In the genomic region with DNA sequence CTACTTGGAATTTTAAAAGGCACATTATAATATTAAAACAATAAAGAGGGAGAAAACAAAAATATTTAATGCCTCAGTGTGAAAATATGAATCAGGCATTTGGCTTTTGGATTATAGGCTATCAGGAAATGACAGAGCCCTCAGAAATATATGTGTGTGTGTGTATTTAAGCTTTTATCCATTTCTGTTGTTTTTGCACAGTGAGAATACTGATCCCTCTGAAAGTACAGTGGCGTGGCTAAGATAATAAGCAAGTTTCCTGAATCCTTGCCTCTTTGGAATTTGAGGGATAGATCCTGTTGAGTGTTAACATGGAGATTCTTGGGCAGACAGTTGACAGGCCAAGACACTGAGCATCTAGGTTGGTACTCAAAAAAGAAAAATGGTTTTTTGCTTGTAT, we compare ENCODE assay signal across 18 cellular contexts.
DNase-seq lines count a peak whose midpoint lies in the region; ATAC-seq, FAIRE-seq and TF ChIP-seq lines count a peak whose summit lies in the region.
"Had no signal": no experiment of that assay in that cellular context is flagged by ENCODE, and none has a peak within 500 bp of the region (broad histone marks: within the 10 kb centered on the region; RNA-seq: fewer than 3 reads in every experiment).

No MANE protein-coding gene starts in this region.

- H3K4me2 ChIP-seq in SK-N-SH (no peak overlapping the region), endothelial cell of umbilical vein (ENCODE audit: insufficient read depth, low read length) (peak overlapping the region; percentile 41)
- H3K4me2 ChIP-seq: BLaER1 treated with 17β-estradiol and CSF1 and Interleukin-3, amounts not matched to agents 10 nM and 100 nM; GM23338 had no signal

- H3K27me3 Mint-ChIP-seq in brain = no peaks in the 10 kb centered on the region

- H3K27me3 ChIP-seq in SK-N-SH (ENCODE audit: insufficient read depth) (no peaks in the 10 kb centered on the region), endothelial cell of umbilical vein (ENCODE audit: control insufficient read depth in 2 of 2, insufficient read depth in 2 of 2, low read length in 2 of 2) (no peaks in the 10 kb centered on the region)
- H3K27me3 ChIP-seq: BLaER1 treated with 17β-estradiol and CSF1 and Interleukin-3, amounts not matched to agents 10 nM and 100 nM had no signal

- TF ChIP-seq RAD21 in SK-N-SH (IDR thresholded peaks at IDR 0.05; ENCODE audit: low read length) = no peak

- no peak overlapping the region for H3K9ac ChIP-seq in SK-N-SH
- H3K9ac ChIP-seq in endothelial cell of umbilical vein (replicated peaks; ENCODE audit: extremely low read depth, insufficient read depth, low read length) = no peak overlapping the region
- H3K9ac ChIP-seq: BLaER1 treated with 17β-estradiol and CSF1 and Interleukin-3, amounts not matched to agents 10 nM and 100 nM had no signal

- no peak for TF ChIP-seq POLR2A in endothelial cell of umbilical vein (IDR thresholded peaks at IDR 0.05; ENCODE audit: low read depth, low read length)

- peak overlapping the region; percentile 72; the same call in 1 of the 2 replicates for H2AFZ ChIP-seq in SK-N-SH (ENCODE audit: low read depth)
- no peak overlapping the region for H2AFZ ChIP-seq in endothelial cell of umbilical vein (ENCODE audit: low read depth, low read length)
- H2AFZ ChIP-seq: GM23338 had no signal

- H3K4me1 Mint-ChIP-seq in brain = peaks cover 9% of the 10 kb centered on the region
- H3K4me1 Mint-ChIP-seq: CD4-positive, CD25-positive, alpha-beta regulatory T cell had no signal

- H3K4me3 ChIP-seq in SK-N-SH (ENCODE audit: low read depth in 2 of 2, low read length in 1 of 2) (no peak overlapping the region), endothelial cell of umbilical vein (replicated peaks in 1 of 3; ENCODE audit: insufficient read depth in 1 of 3, low read depth in 1 of 3, low read length in 3 of 3) (no peak overlapping the region)
- H3K4me3 ChIP-seq: BLaER1 treated with 17β-estradiol and CSF1 and Interleukin-3, amounts not matched to agents 10 nM and 100 nM; GM12878; GM23338 had no signal

- H4K20me1 ChIP-seq in SK-N-SH (ENCODE audit: insufficient read depth) (no peaks in the 10 kb centered on the region), endothelial cell of umbilical vein (replicated peaks; ENCODE audit: control insufficient read depth, extremely low read depth, insufficient read depth, low read length) (no peaks in the 10 kb centered on the region)
- H4K20me1 ChIP-seq: BLaER1 treated with 17β-estradiol and CSF1 and Interleukin-3, amounts not matched to agents 10 nM and 100 nM had no signal

- TF ChIP-seq CTCF in SK-N-SH (IDR thresholded peaks at IDR 0.05) = no peak
- TF ChIP-seq CTCF in brain (conservative IDR thresholded peaks at IDR 0.05) = no peak
- no peak for TF ChIP-seq CTCF in endothelial cell of umbilical vein (IDR thresholded peaks at IDR 0.05; ENCODE audit: extremely low read depth in 1 of 2, insufficient read depth in 1 of 2, low read depth in 1 of 2, low read length in 2 of 2)
- TF ChIP-seq CTCF in RWPE1 (conservative IDR thresholded peaks at IDR 0.05; ENCODE audit: low read depth) = no peak

- H3K79me2 ChIP-seq in SK-N-SH (ENCODE audit: insufficient read depth) = no peaks in the 10 kb centered on the region
- no peaks in the 10 kb centered on the region for H3K79me2 ChIP-seq in endothelial cell of umbilical vein (ENCODE audit: control insufficient read depth, insufficient read depth, low read length)

- H3K4me1 ChIP-seq in SK-N-SH (ENCODE audit: control insufficient read depth in 1 of 2, insufficient read depth in 2 of 2, low read depth in 1 of 2, low read length in 1 of 2) (peaks cover 0 to 12% of the 10 kb centered on the region in 2 experiments; a peak in 2 of 4 replicates), endothelial cell of umbilical vein (ENCODE audit: control insufficient read depth, extremely low read depth, insufficient read depth, low read length) (peaks cover 24% of the 10 kb centered on the region)
- H3K4me1 ChIP-seq: BLaER1 treated with 17β-estradiol and CSF1 and Interleukin-3, amounts not matched to agents 10 nM and 100 nM had no signal

- H3K36me3 ChIP-seq in SK-N-SH (replicated peaks in 1 of 2; ENCODE audit: control insufficient read depth in 1 of 2, insufficient read depth in 2 of 2, low read length in 1 of 2) = no peaks in the 10 kb centered on the region
- H3K36me3 ChIP-seq in endothelial cell of umbilical vein (ENCODE audit: control insufficient read depth in 2 of 2, extremely low read depth in 1 of 2, insufficient read depth in 2 of 2, low read length in 2 of 2) = no peaks in the 10 kb centered on the region
- H3K36me3 ChIP-seq: BLaER1 treated with 17β-estradiol and CSF1 and Interleukin-3, amounts not matched to agents 10 nM and 100 nM had no signal

- no TSS peak for BruUV-seq in endothelial cell of umbilical vein (replicated peaks; lab: Mats Ljungman, UMichigan)

- peaks cover 8% of the 10 kb centered on the region for H3F3A ChIP-seq in SK-N-SH (replicated peaks; ENCODE audit: insufficient read depth)

- peak overlapping the region in 1 of 5 experiments; percentile 21 for H3K4me3 Mint-ChIP-seq in brain
- H3K4me3 Mint-ChIP-seq: CD4-positive, CD25-positive, alpha-beta regulatory T cell; GM23338; H9 had no signal

- POLR2A ChIA-PET in SK-N-SH (lab: Yijun Ruan, JAX) (no interaction called here), endothelial cell of umbilical vein (lab: Charles Lee) (no interaction called here), RWPE1 (lab: Yijun Ruan, JAX; ENCODE audit: low non-redundant PET) (no interaction called here)

- intact Hi-C loops in endothelial cell of umbilical vein (cut with micrococcal nuclease) = no loop called here

- DNase-seq in SK-N-SH = no peak
- DNase-seq in endothelial cell of umbilical vein (ENCODE audit: low read depth, low spot score) = peak; percentile 65
- DNase-seq in NCI-H2081 (lab: John Stamatoyannopoulos, UW) = no peak
- no peak for DNase-seq in RWPE1 (ENCODE audit: low spot score)
- no peak for DNase-seq in DMS79 treated with DMSO at 0.1 percent for 48 hours (lab: John Stamatoyannopoulos, UW)
- DNase-seq: AML-193; CD4-positive, CD25-positive, alpha-beta regulatory T cell; DMS53; H9; IMR-90 had no signal

- 79% methylated on average over 1 of the region's 1 CpG for WGBS in SK-N-SH (ENCODE audit: low lambda C conversion rate)

- no peaks in the 10 kb centered on the region for H3K9me3 ChIP-seq in SK-N-SH
- no peaks in the 10 kb centered on the region for H3K9me3 ChIP-seq in endothelial cell of umbilical vein (replicated peaks; ENCODE audit: control insufficient read depth, insufficient read depth, low read length)

- H3K27ac Mint-ChIP-seq in brain = peak overlapping the region in 3 of 5 experiments; percentile 14 to 96 (median 77)
- H3K27ac Mint-ChIP-seq: CD4-positive, CD25-positive, alpha-beta regulatory T cell; GM23338; H9 had no signal

- ATAC-seq in SK-N-SH treated with all-trans-retinoic acid at 6 μM for 48 hours = no peak
- ATAC-seq: GM12878, GM23338 had no signal

- peak overlapping the region in 1 of 2 experiments; percentile 55; a peak in 2 of 4 replicates for H3K27ac ChIP-seq in SK-N-SH (ENCODE audit: low read depth in 2 of 2, low read length in 1 of 2)
- peak overlapping the region; percentile 60 for H3K27ac ChIP-seq in endothelial cell of umbilical vein (ENCODE audit: insufficient read depth, low read depth, low read length)
- peak overlapping the region; percentile 44 for H3K27ac ChIP-seq in temporal lobe (ENCODE audit: low read depth, low read length)
- no peak overlapping the region for H3K27ac ChIP-seq in RWPE1
- H3K27ac ChIP-seq: 22Rv1; BLaER1 treated with 17β-estradiol and CSF1 and Interleukin-3, amounts not matched to agents 10 nM and 100 nM had no signal

- peak; percentile 74 for FAIRE-seq in endothelial cell of umbilical vein (lab: Jason Lieb, UNC)
- FAIRE-seq: GM18507 had no signal

- H3K36me3 Mint-ChIP-seq in brain = no peaks in the 10 kb centered on the region
- H3K36me3 Mint-ChIP-seq: CD4-positive, CD25-positive, alpha-beta regulatory T cell had no signal

- TF ChIP-seq EP300 in SK-N-SH (IDR thresholded peaks at IDR 0.05; ENCODE audit: borderline replicate concordance in 1 of 2, low read depth in 1 of 2, low read length in 1 of 2) = no peak

- H3K9me2 ChIP-seq in SK-N-SH = no peaks in the 10 kb centered on the region

- no peaks in the 10 kb centered on the region for H3K9me1 ChIP-seq in endothelial cell of umbilical vein (replicated peaks; ENCODE audit: control insufficient read depth, extremely low read depth, insufficient read depth, low read length)

- dilution Hi-C loops in endothelial cell of umbilical vein (cut with MboI; ENCODE audit: extremely low pct_ligation_motif_present, low sequenced_read_pairs) = no loop called here

- CTCF ChIA-PET in SK-N-SH (lab: Yijun Ruan, JAX) (interaction anchor here (1.0 kb wide), 1 partner anchor 403 kb away, joined by 3 read pairs; no protein-coding TSS in a partner anchor), endothelial cell of umbilical vein (lab: Charles Lee) (no interaction called here), RWPE1 (lab: Yijun Ruan, JAX) (interaction anchor here (0.7 kb wide), 1 partner anchor 1828 kb away, joined by 3 read pairs; no protein-coding TSS in a partner anchor)

- H3K9me3 Mint-ChIP-seq in brain = peaks cover 0 to 13% (median 0%) of the 10 kb centered on the region in 5 experiments

TF ChIP-seq in SK-N-SH treated with all-trans-retinoic acid at 6 μM for 48 hours, 23 proteins besides CTCF, POLR2A, EP300 and RAD21 (continues in another document):
- no peak for TF ChIP-seq ESRRG (CRISPR knock-in tag; IDR thresholded peaks at IDR 0.05)

TF ChIP-seq in endothelial cell of umbilical vein, 7 proteins besides CTCF, POLR2A, EP300 and RAD21:
- TF ChIP-seq, protein P1, sequence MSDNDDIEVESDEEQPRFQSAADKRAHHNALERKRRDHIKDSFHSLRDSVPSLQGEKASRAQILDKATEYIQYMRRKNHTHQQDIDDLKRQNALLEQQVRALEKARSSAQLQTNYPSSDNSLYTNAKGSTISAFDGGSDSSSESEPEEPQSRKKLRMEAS (IDR thresholded peaks at IDR 0.05; ENCODE audit: insufficient read depth, insufficient read length) = no peak
- no peak for TF ChIP-seq MYC (IDR thresholded peaks at IDR 0.05; ENCODE audit: low read depth, low read length)
- TF ChIP-seq EZH2 (IDR thresholded peaks at IDR 0.05; ENCODE audit: borderline replicate concordance, low read depth, low read length, severe bottlenecking) = no peak
- no peak for TF ChIP-seq FOS (IDR thresholded peaks at IDR 0.05; ENCODE audit: borderline replicate concordance, insufficient read depth, low read length)
